Comparison of ENCODE assay signal across 20 cellular contexts in genomic region chr2:7281802-7282201, GRCh38.
DNase-seq lines count a peak whose midpoint lies in the region; ATAC-seq lines count a peak whose summit lies in the region.
"Had no signal": no experiment of that assay in that cellular context is flagged by ENCODE, and none has a peak within 500 bp of the region (broad histone marks: within the 10 kb centered on the region; RNA-seq: fewer than 3 reads in every experiment).

No MANE protein-coding gene starts in this region.

- H3K4me1 Mint-ChIP-seq in stimulated activated naive B cell treated with anti-CD40 and anti-IgM and Interleukin-4, amounts not matched to agents 10 μg/mL and 1 μg/mL and 100 μg/mL, for 72 hours, result peaks cover 4 to 14% of the 10 kb centered on the region in 2 donors
- no peaks in the 10 kb centered on the region for H3K4me1 Mint-ChIP-seq in activated T-helper 2 cell treated with anti-CD3 and anti-CD28 coated beads, Interferon-gamma antibody, Interleukin-2, Interleukin-4, amounts not matched to agents 10 μg/mL and 5 μg/mL and 100 μg/mL, durations not matched to agents 14 hours and 24 hours and 36 hours (ENCODE audit: low read depth)

- intact Hi-C loops in activated T-helper 2 cell treated with anti-CD3 and anti-CD28 coated beads, Interferon-gamma antibody, Interleukin-2, Interleukin-4, amounts not matched to agents 10 μg/mL and 5 μg/mL and 100 μg/mL, durations not matched to agents 14 hours and 24 hours and 36 hours (cut with micrococcal nuclease), result no loop called here
- intact Hi-C loops in posterior vena cava (cut with DNase I), result no loop called here

- no peak overlapping the region for H3K4me3 Mint-ChIP-seq in stimulated activated naive B cell treated with anti-CD40 and anti-IgM and Interleukin-4, amounts not matched to agents 10 μg/mL and 1 μg/mL and 100 μg/mL, for 72 hours
- no peak overlapping the region for H3K4me3 Mint-ChIP-seq in activated T-helper 2 cell treated with anti-CD3 and anti-CD28 coated beads, Interferon-gamma antibody, Interleukin-2, Interleukin-4, amounts not matched to agents 10 μg/mL and 5 μg/mL and 100 μg/mL, durations not matched to agents 14 hours and 24 hours and 36 hours (ENCODE audit: low read depth)

- H3K27ac Mint-ChIP-seq in stimulated activated naive B cell treated with anti-CD40 and anti-IgM and Interleukin-4, amounts not matched to agents 10 μg/mL and 1 μg/mL and 100 μg/mL, for 72 hours, result no peak overlapping the region
- no peak overlapping the region for H3K27ac Mint-ChIP-seq in activated T-helper 2 cell treated with anti-CD3 and anti-CD28 coated beads, Interferon-gamma antibody, Interleukin-2, Interleukin-4, amounts not matched to agents 10 μg/mL and 5 μg/mL and 100 μg/mL, durations not matched to agents 14 hours and 24 hours and 36 hours

- no peaks in the 10 kb centered on the region for H3K36me3 Mint-ChIP-seq in stimulated activated naive B cell treated with anti-CD40 and anti-IgM and Interleukin-4, amounts not matched to agents 10 μg/mL and 1 μg/mL and 100 μg/mL, for 72 hours
- no peaks in the 10 kb centered on the region for H3K36me3 Mint-ChIP-seq in activated T-helper 2 cell treated with anti-CD3 and anti-CD28 coated beads, Interferon-gamma antibody, Interleukin-2, Interleukin-4, amounts not matched to agents 10 μg/mL and 5 μg/mL and 100 μg/mL, durations not matched to agents 14 hours and 24 hours and 36 hours (ENCODE audit: low read depth)

- peaks cover 0 to 6% of the 10 kb centered on the region in 2 donors for H3K27me3 Mint-ChIP-seq in stimulated activated naive B cell treated with anti-CD40 and anti-IgM and Interleukin-4, amounts not matched to agents 10 μg/mL and 1 μg/mL and 100 μg/mL, for 72 hours
- H3K27me3 Mint-ChIP-seq in activated T-helper 2 cell treated with anti-CD3 and anti-CD28 coated beads, Interferon-gamma antibody, Interleukin-2, Interleukin-4, amounts not matched to agents 10 μg/mL and 5 μg/mL and 100 μg/mL, durations not matched to agents 14 hours and 24 hours and 36 hours (ENCODE audit: low read depth), result no peaks in the 10 kb centered on the region

- H3K27ac ChIP-seq in angular gyrus (ENCODE audit: low read depth, low read length), result peak overlapping the region; percentile 43
- H3K27ac ChIP-seq: GM23248, Peyer's patch had no signal

- no peaks in the 10 kb centered on the region for H3K9me3 Mint-ChIP-seq in stimulated activated naive B cell treated with anti-CD40 and anti-IgM and Interleukin-4, amounts not matched to agents 10 μg/mL and 1 μg/mL and 100 μg/mL, for 72 hours
- no peaks in the 10 kb centered on the region for H3K9me3 Mint-ChIP-seq in activated T-helper 2 cell treated with anti-CD3 and anti-CD28 coated beads, Interferon-gamma antibody, Interleukin-2, Interleukin-4, amounts not matched to agents 10 μg/mL and 5 μg/mL and 100 μg/mL, durations not matched to agents 14 hours and 24 hours and 36 hours

- peak; percentile 23 for ATAC-seq in GM18870 (IDR thresholded peaks at IDR 0.05; ENCODE audit: unreplicated experiment)
- ATAC-seq in GM21526 (IDR thresholded peaks at IDR 0.05; ENCODE audit: low FRiP score, unreplicated experiment), result peak; percentile 33
- peak; percentile 14 to 53 for ATAC-seq in stimulated activated naive B cell treated with anti-CD40 and anti-IgM and Interleukin-4, amounts not matched to agents 10 μg/mL and 1 μg/mL and 100 μg/mL, for 72 hours (replicated peaks)
- ATAC-seq: SK-N-SH treated with all-trans-retinoic acid at 6 μM for 48 hours had no signal

- DNase-seq in stimulated activated naive B cell treated with anti-CD40 and anti-IgM and Interleukin-4, amounts not matched to agents 10 μg/mL and 1 μg/mL and 100 μg/mL, for 72 hours, result no peak
- DNase-seq in NCI-H524 (lab: John Stamatoyannopoulos, UW), result no peak
- no peak for DNase-seq in activated T-helper 2 cell treated with anti-CD3 and anti-CD28 coated beads, Interferon-gamma antibody, Interleukin-2, Interleukin-4, amounts not matched to agents 10 μg/mL and 5 μg/mL and 100 μg/mL, durations not matched to agents 14 hours and 24 hours and 36 hours (ENCODE audit: low spot score)
- DNase-seq in posterior vena cava (ENCODE audit: low spot score), result no peak
- DNase-seq: BE2C, EL, GF-D8, GM23248, Kasumi-1, NCI-H1048, NCI-H1417 treated with DMSO at 0.1 percent for 48 hours, NCI-H187 treated with DMSO at 0.1 percent for 48 hours, NCI-H2107, NCI-H524 treated with DMSO at 0.1 percent for 48 hours, NCI-H82, Peyer's patch had no signal
